26 cellular contexts compared by ENCODE assay signal in genomic region chr14:67961676-67962075, GRCh38.
DNase-seq lines count a peak whose midpoint lies in the region; ATAC-seq lines count a peak whose summit lies in the region.
"Had no signal": no experiment of that assay in that cellular context is flagged by ENCODE, and none has a peak within 500 bp of the region (broad histone marks: within the 10 kb centered on the region; RNA-seq: fewer than 3 reads in every experiment).

No MANE protein-coding gene starts in this region.

- H3K4me1 Mint-ChIP-seq in dendritic cell treated with granulocyte-macrophage colony-stimulating factor and Interleukin-4, amounts not matched to agents 40 ng/mL and 50 ng/mL, for 4 days (ENCODE audit: low read depth) = peaks cover 43% of the 10 kb centered on the region
- peaks cover 0 to 5% of the 10 kb centered on the region in 2 donors for H3K4me1 Mint-ChIP-seq in natural killer cell treated with Interleukin-12 subunit alpha and Interleukin-12 subunit beta and Interleukin-15 and Interleukin-18, amount 100 ng/mL, for 72 hours (ENCODE audit: low read depth in 2 of 2)
- H3K4me1 Mint-ChIP-seq: central memory CD8-positive, alpha-beta T cell; stimulated activated naive CD8-positive, alpha-beta T cell treated with anti-CD3 and anti-CD28 coated beads, Interleukin-15, amount 100 ng/mL, for 72 hours had no signal

- H3K27me3 ChIP-seq in BLaER1 (no peaks in the 10 kb centered on the region), Karpas-422 (ENCODE audit: low read length) (no peaks in the 10 kb centered on the region), rectal smooth muscle tissue (ENCODE audit: control insufficient read depth, insufficient read depth, low read length) (no peaks in the 10 kb centered on the region), aorta (ENCODE audit: control insufficient read depth in 1 of 2, insufficient read depth in 2 of 2, low read length in 1 of 2) (no peaks in the 10 kb centered on the region)
- H3K27me3 ChIP-seq: BE2C, tibial artery had no signal

- 0 out of 2 replicates have a peak overlapping the region, but pooled peaks have one; percentile 6 for H3K4me2 ChIP-seq in BLaER1
- H3K4me2 ChIP-seq in Karpas-422 (ENCODE audit: low read depth, low read length, poor library complexity, severe bottlenecking) = peak overlapping the region; percentile 38
- H3K4me2 ChIP-seq: KMS-11, SK-N-SH had no signal

- H3K9ac ChIP-seq in BLaER1 (no peak overlapping the region), Karpas-422 (ENCODE audit: low read length) (no peak overlapping the region), rectal smooth muscle tissue (ENCODE audit: low read length) (no peak overlapping the region)
- H3K9ac ChIP-seq: KMS-11, SK-N-SH had no signal

- no peaks in the 10 kb centered on the region for H3K36me3 ChIP-seq in BLaER1
- no peaks in the 10 kb centered on the region; the same call in 1 of the 2 replicates for H3K36me3 ChIP-seq in Karpas-422 (ENCODE audit: insufficient read depth, low read length)
- no peaks in the 10 kb centered on the region for H3K36me3 ChIP-seq in rectal smooth muscle tissue (ENCODE audit: control insufficient read depth, insufficient read depth, low read length)
- no peaks in the 10 kb centered on the region for H3K36me3 ChIP-seq in aorta (ENCODE audit: control insufficient read depth in 1 of 2, insufficient read depth in 2 of 2, low read length in 1 of 2)
- H3K36me3 ChIP-seq: BE2C, HAP-1, left ventricle myocardium inferior, tibial artery had no signal

- H3K9me3 ChIP-seq in BLaER1 = no peaks in the 10 kb centered on the region; the same call in 1 of the 2 replicates
- no peaks in the 10 kb centered on the region for H3K9me3 ChIP-seq in Karpas-422 (ENCODE audit: low read length)
- H3K9me3 ChIP-seq in aorta (ENCODE audit: control insufficient read depth, low read length) = no peaks in the 10 kb centered on the region
- H3K9me3 ChIP-seq: BE2C, HAP-1, left ventricle myocardium inferior, SK-N-SH, tibial artery had no signal

- DNase-seq in Karpas-422 (no peak), Ammon's horn (ENCODE audit: low spot score) (no peak), aorta (no peak)
- DNase-seq in natural killer cell treated with Interleukin-12 subunit alpha and Interleukin-12 subunit beta and Interleukin-15 and Interleukin-18, amount 100 ng/mL, for 72 hours (ENCODE audit: low spot score) = no peak
- DNase-seq in activated T-cell treated with anti-CD3 and anti-CD28 coated beads, Interleukin-2, amount 50 U/mL, for 48 hours = no peak
- DNase-seq: activated CD8-positive, alpha-beta T cell treated with anti-CD3 and anti-CD28 coated beads, Interleukin-2, amount 10 ng/mL, durations not matched to agents 7 days and 5 days; BE2C; COR-L47; DMS79 treated with DMSO at 0.1 percent for 48 hours; islet precursor cell; left ventricle myocardium inferior; midbrain; NCI-H1417 treated with DMSO at 0.1 percent for 48 hours; NCI-H2081; NCI-H446 treated with DMSO at 0.1 percent for 48 hours; SK-N-SH; stimulated activated naive CD8-positive, alpha-beta T cell treated with anti-CD3 and anti-CD28 coated beads, Interleukin-15, amount 100 ng/mL, for 72 hours; T-helper 2 cell; tibial artery had no signal

- no peak for ATAC-seq in natural killer cell treated with Interleukin-12 subunit alpha and Interleukin-12 subunit beta and Interleukin-15 and Interleukin-18, amount 100 ng/mL, for 72 hours
- no peak for ATAC-seq in aorta (ENCODE audit: low FRiP score)
- ATAC-seq: activated CD8-positive, alpha-beta T cell treated with anti-CD3 and anti-CD28 coated beads, Interleukin-2, amount 10 ng/mL, durations not matched to agents 7 days and 5 days; stimulated activated naive CD8-positive, alpha-beta T cell treated with anti-CD3 and anti-CD28 coated beads, Interleukin-15, amount 100 ng/mL, for 72 hours had no signal

- H3K79me2 ChIP-seq in Karpas-422 (ENCODE audit: low read length) = no peaks in the 10 kb centered on the region

- no peaks in the 10 kb centered on the region for H3K36me3 Mint-ChIP-seq in dendritic cell treated with granulocyte-macrophage colony-stimulating factor and Interleukin-4, amounts not matched to agents 40 ng/mL and 50 ng/mL, for 4 days (ENCODE audit: low read depth)
- no peaks in the 10 kb centered on the region for H3K36me3 Mint-ChIP-seq in natural killer cell treated with Interleukin-12 subunit alpha and Interleukin-12 subunit beta and Interleukin-15 and Interleukin-18, amount 100 ng/mL, for 72 hours

- H3K9me3 Mint-ChIP-seq in dendritic cell treated with granulocyte-macrophage colony-stimulating factor and Interleukin-4, amounts not matched to agents 40 ng/mL and 50 ng/mL, for 4 days = no peaks in the 10 kb centered on the region
- no peaks in the 10 kb centered on the region for H3K9me3 Mint-ChIP-seq in natural killer cell treated with Interleukin-12 subunit alpha and Interleukin-12 subunit beta and Interleukin-15 and Interleukin-18, amount 100 ng/mL, for 72 hours
- H3K9me3 Mint-ChIP-seq: central memory CD8-positive, alpha-beta T cell had no signal

- peak overlapping the region; percentile 35 for H3K27ac Mint-ChIP-seq in dendritic cell treated with granulocyte-macrophage colony-stimulating factor and Interleukin-4, amounts not matched to agents 40 ng/mL and 50 ng/mL, for 4 days
- no peak overlapping the region for H3K27ac Mint-ChIP-seq in natural killer cell treated with Interleukin-12 subunit alpha and Interleukin-12 subunit beta and Interleukin-15 and Interleukin-18, amount 100 ng/mL, for 72 hours
- H3K27ac Mint-ChIP-seq: activated CD8-positive, alpha-beta T cell treated with anti-CD3 and anti-CD28 coated beads, Interleukin-2, amount 10 ng/mL, durations not matched to agents 7 days and 5 days; activated naive CD8-positive, alpha-beta T cell; stimulated activated naive CD8-positive, alpha-beta T cell treated with anti-CD3 and anti-CD28 coated beads, Interleukin-15, amount 100 ng/mL, for 72 hours had no signal

- no peaks in the 10 kb centered on the region for H3K9me2 ChIP-seq in Karpas-422 (replicated peaks; ENCODE audit: insufficient read depth, low read length)
- H3K9me2 ChIP-seq: SK-N-SH had no signal

- WGBS in aorta, 2 donors = 94 to 96% methylated on average over 2 of the region's 2 CpGs

- no peak overlapping the region for H2AFZ ChIP-seq in Karpas-422 (ENCODE audit: low read length)

- no peak overlapping the region for H3K27ac ChIP-seq in BLaER1
- H3K27ac ChIP-seq in Karpas-422 (ENCODE audit: low read length) = peak overlapping the region; percentile 21; the same call in 1 of the 2 replicates
- peak overlapping the region; percentile 72 for H3K27ac ChIP-seq in rectal smooth muscle tissue (ENCODE audit: low read depth, low read length)
- H3K27ac ChIP-seq in aorta (ENCODE audit: low read depth in 1 of 2, low read length in 2 of 2) = no peak overlapping the region
- H3K27ac ChIP-seq: KMS-11, left ventricle myocardium inferior, tibial artery had no signal

- H3K4me3 ChIP-seq in BLaER1 = no peak overlapping the region
- peak overlapping the region; percentile 6; the same call in 1 of the 2 replicates for H3K4me3 ChIP-seq in Karpas-422 (ENCODE audit: low read length)
- H3K4me3 ChIP-seq in rectal smooth muscle tissue (ENCODE audit: low read length) = no peak overlapping the region
- no peak overlapping the region for H3K4me3 ChIP-seq in aorta (ENCODE audit: low read length in 2 of 2)
- H3K4me3 ChIP-seq: HAP-1, left ventricle myocardium inferior, tibial artery had no signal

- no peaks in the 10 kb centered on the region for H3K27me3 Mint-ChIP-seq in dendritic cell treated with granulocyte-macrophage colony-stimulating factor and Interleukin-4, amounts not matched to agents 40 ng/mL and 50 ng/mL, for 4 days
- no peaks in the 10 kb centered on the region for H3K27me3 Mint-ChIP-seq in natural killer cell treated with Interleukin-12 subunit alpha and Interleukin-12 subunit beta and Interleukin-15 and Interleukin-18, amount 100 ng/mL, for 72 hours
- H3K27me3 Mint-ChIP-seq: activated naive CD8-positive, alpha-beta T cell; central memory CD8-positive, alpha-beta T cell; stimulated activated naive CD8-positive, alpha-beta T cell treated with anti-CD3 and anti-CD28 coated beads, Interleukin-15, amount 100 ng/mL, for 72 hours had no signal

- intact Hi-C loops in dendritic cell treated with granulocyte-macrophage colony-stimulating factor and Interleukin-4, amounts not matched to agents 40 ng/mL and 50 ng/mL, for 4 days (cut with micrococcal nuclease) = no loop called here
- intact Hi-C loops in aorta (cut with DNase I) = no loop called here

- H3K4me1 ChIP-seq in BLaER1 (peaks cover 9% of the 10 kb centered on the region), Karpas-422 (ENCODE audit: low read length) (peaks cover 21% of the 10 kb centered on the region), rectal smooth muscle tissue (ENCODE audit: control insufficient read depth, insufficient read depth, low read length) (peaks cover 12% of the 10 kb centered on the region), aorta (ENCODE audit: control insufficient read depth in 1 of 2, insufficient read depth in 2 of 2, low read length in 2 of 2) (no peaks in the 10 kb centered on the region)
- H3K4me1 ChIP-seq: BE2C, left ventricle myocardium inferior had no signal

- no peak overlapping the region for H3K4me3 Mint-ChIP-seq in dendritic cell treated with granulocyte-macrophage colony-stimulating factor and Interleukin-4, amounts not matched to agents 40 ng/mL and 50 ng/mL, for 4 days
- no peak overlapping the region for H3K4me3 Mint-ChIP-seq in natural killer cell treated with Interleukin-12 subunit alpha and Interleukin-12 subunit beta and Interleukin-15 and Interleukin-18, amount 100 ng/mL, for 72 hours
- H3K4me3 Mint-ChIP-seq: activated CD8-positive, alpha-beta T cell treated with anti-CD3 and anti-CD28 coated beads, Interleukin-2, amount 10 ng/mL, durations not matched to agents 7 days and 5 days; activated naive CD8-positive, alpha-beta T cell; central memory CD8-positive, alpha-beta T cell; stimulated activated naive CD8-positive, alpha-beta T cell treated with anti-CD3 and anti-CD28 coated beads, Interleukin-15, amount 100 ng/mL, for 72 hours had no signal

- H4K20me1 ChIP-seq in BLaER1 (no peaks in the 10 kb centered on the region), Karpas-422 (ENCODE audit: insufficient read depth, low read depth, low read length) (peaks cover 4% of the 10 kb centered on the region; the same call in 1 of the 2 replicates)

Comparison
In these comparisons a context has a peak if more than half of its experiments do, and no peak if none do; other contexts are left out.
1. H3K27ac ChIP-seq: peak in Karpas-422 (single experiment) and rectal smooth muscle tissue (single experiment); none in BLaER1 (single experiment) and aorta (0 of 2).